22 cellular contexts compared by ENCODE assay signal in the genomic region with DNA sequence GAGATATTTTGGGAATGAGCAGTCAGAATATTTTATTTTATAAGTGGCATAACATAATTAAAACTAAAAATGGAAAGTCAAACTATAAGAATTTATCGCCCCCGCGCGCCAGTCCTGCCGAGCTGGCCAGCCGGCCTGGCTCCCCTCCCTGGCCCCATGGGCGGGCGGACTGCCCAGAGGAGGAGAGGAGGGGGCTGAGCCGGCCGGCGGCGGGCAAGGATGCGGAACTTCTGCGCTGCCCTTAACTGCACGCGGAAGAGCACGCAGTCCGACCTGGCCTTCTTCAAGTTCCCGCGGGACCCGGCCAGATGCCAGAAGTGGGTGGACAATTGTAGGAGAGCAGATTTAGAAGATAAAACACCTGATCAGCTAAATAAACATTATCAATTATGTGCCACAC.
"Had no signal": no experiment of that assay in that cellular context is flagged by ENCODE, and none has a peak within 500 bp of the region (broad histone marks: within the 10 kb centered on the region; RNA-seq: fewer than 3 reads in every experiment).

No MANE protein-coding gene starts in this region.

- H3K27ac ChIP-seq: Peyer's patch had no signal

- H3K27me3 Mint-ChIP-seq: activated naive CD8-positive, alpha-beta T cell treated with anti-CD3 and anti-CD28 coated beads, Interleukin-2, amount 10 ng/mL, durations not matched to agents 7 days and 5 days; central memory CD8-positive, alpha-beta T cell had no signal

- DNase-seq: activated CD4-positive, alpha-beta T cell treated with anti-CD3 and anti-CD28 coated beads for 4 hours; activated CD4-positive, alpha-beta T cell treated with anti-CD3 and anti-CD28 coated beads, Interleukin-2, amount 50 U/mL, for 4 hours; activated CD8-positive, alpha-beta memory T cell treated with anti-CD3 and anti-CD28 coated beads, Interleukin-2, amount 50 U/mL, for 48 hours; activated CD8-positive, alpha-beta T cell treated with anti-CD3 and anti-CD28 coated beads, Interleukin-2, amount 10 ng/mL, durations not matched to agents 7 days and 5 days; activated naive CD4-positive, alpha-beta T cell treated with anti-CD3 and anti-CD28 coated beads, Interleukin-2, amount 50 U/mL, for 16 hours; activated naive CD8-positive, alpha-beta T cell treated with anti-CD3 and anti-CD28 coated beads, Interleukin-2, amount 10 ng/mL, durations not matched to agents 7 days and 5 days; activated T-cell treated with anti-CD3 and anti-CD28 coated beads, Interleukin-2, amount 50 U/mL, for 1 hour; amniotic stem cell; Karpas-422; NCI-H1930; NCI-H2171; NCI-H2227 treated with DMSO at 0.1 percent for 48 hours; NCI-H446 treated with DMSO at 0.1 percent for 48 hours; NCI-H524 treated with DMSO at 0.1 percent for 48 hours; NCI-H774; Peyer's patch; SHP77 treated with DMSO at 0.1 percent for 48 hours had no signal

- ATAC-seq: activated CD4-positive, CD25-positive, alpha-beta regulatory T cell treated with anti-CD3 and anti-CD28 coated beads, Interleukin-2, amount 50 U/mL, for 24 hours; activated CD8-positive, alpha-beta T cell treated with anti-CD3 and anti-CD28 coated beads, Interleukin-2, amount 10 ng/mL, durations not matched to agents 7 days and 5 days; K562 had no signal

- H3K27me3 ChIP-seq: Peyer's patch had no signal

- H3K36me3 ChIP-seq: Peyer's patch had no signal

- H3K9me3 ChIP-seq: Peyer's patch had no signal

- H3K4me1 Mint-ChIP-seq: activated naive CD8-positive, alpha-beta T cell treated with anti-CD3 and anti-CD28 coated beads, Interleukin-2, amount 10 ng/mL, durations not matched to agents 7 days and 5 days; brain; central memory CD8-positive, alpha-beta T cell had no signal

- H3K4me3 ChIP-seq: K562, Peyer's patch had no signal

- H3K4me1 ChIP-seq: Peyer's patch had no signal

- H3K4me3 Mint-ChIP-seq: activated CD8-positive, alpha-beta T cell treated with anti-CD3 and anti-CD28 coated beads, Interleukin-2, amount 10 ng/mL, durations not matched to agents 7 days and 5 days; activated naive CD8-positive, alpha-beta T cell treated with anti-CD3 and anti-CD28 coated beads, Interleukin-2, amount 10 ng/mL, durations not matched to agents 7 days and 5 days; brain; central memory CD8-positive, alpha-beta T cell; T-helper 1 cell treated with Interleukin-12 subunit alpha and Interleukin-12 subunit beta and Interleukin-4 antibody, amounts not matched to agents 30 μg/mL and 1 μg/mL, for 36 hours had no signal

- H3K36me3 Mint-ChIP-seq: activated naive CD8-positive, alpha-beta T cell treated with anti-CD3 and anti-CD28 coated beads, Interleukin-2, amount 10 ng/mL, durations not matched to agents 7 days and 5 days; brain had no signal

- H3K27ac Mint-ChIP-seq: activated CD8-positive, alpha-beta T cell treated with anti-CD3 and anti-CD28 coated beads, Interleukin-2, amount 10 ng/mL, durations not matched to agents 7 days and 5 days; activated naive CD8-positive, alpha-beta T cell treated with anti-CD3 and anti-CD28 coated beads, Interleukin-2, amount 10 ng/mL, durations not matched to agents 7 days and 5 days; brain; T-helper 1 cell treated with Interleukin-12 subunit alpha and Interleukin-12 subunit beta and Interleukin-4 antibody, amounts not matched to agents 30 μg/mL and 1 μg/mL, for 36 hours had no signal
